In genomic region chr5:180816608-180817534, GRCh38 we compare ENCODE assay signal across 8 cellular contexts. TPM values are rescaled to one million over a fixed set of nuclear protein-coding genes. Genes with fewer than 3 reads are reported as not detected.
DNase-seq lines count a peak whose midpoint lies in the region; ATAC-seq, FAIRE-seq and TF ChIP-seq lines count a peak whose summit lies in the region.

No MANE protein-coding gene starts in this region.

- H3K36me3 Mint-ChIP-seq in chondrocyte (ENCODE audit: low read depth), result no peaks in the 10 kb centered on the region

- TF ChIP-seq CTCF in NB4 (IDR thresholded peaks at IDR 0.05; ENCODE audit: low read depth, low read length) (no peak), chondrocyte (IDR thresholded peaks at IDR 0.05) (no peak)

- no peak overlapping the region for H3K27ac ChIP-seq in neuronal stem cell (replicated peaks; ENCODE audit: low read length)

- peak overlapping the region; percentile 82 for H3K27ac Mint-ChIP-seq in chondrocyte (ENCODE audit: unreplicated experiment)

- H3K4me3 ChIP-seq in NB4 (ENCODE audit: low read depth, low read length) (no peak overlapping the region), neuronal stem cell (ENCODE audit: low read length in 2 of 2) (no peak overlapping the region)

- H3K9me3 Mint-ChIP-seq in chondrocyte (ENCODE audit: low read depth), result no peaks in the 10 kb centered on the region

- peak overlapping the region; percentile 73 for H3K18ac ChIP-seq in neuronal stem cell (ENCODE audit: low read length)

- no peak overlapping the region for H3K4me2 ChIP-seq in neuronal stem cell (ENCODE audit: insufficient read depth, low read length, poor library complexity, severe bottlenecking)

- no peak overlapping the region for H4K8ac ChIP-seq in neuronal stem cell (ENCODE audit: low read depth, low read length)

- H3K4me3 Mint-ChIP-seq in chondrocyte (ENCODE audit: unreplicated experiment), result no peak overlapping the region

- H4K91ac ChIP-seq in neuronal stem cell (ENCODE audit: low read depth, low read length, poor library complexity), result no peak overlapping the region

- no peak overlapping the region for H2BK5ac ChIP-seq in neuronal stem cell (ENCODE audit: low read length)

- no peaks in the 10 kb centered on the region for H3K27me3 ChIP-seq in neuronal stem cell (ENCODE audit: control insufficient read depth in 3 of 3, insufficient read depth in 3 of 3, low read depth in 1 of 3, low read length in 3 of 3)

- no peak overlapping the region for H3K14ac ChIP-seq in neuronal stem cell (ENCODE audit: low read length)

- H2AK5ac ChIP-seq in neuronal stem cell (ENCODE audit: low read depth, low read length), result no peak overlapping the region

- no CpG with 5 or more reads among the region's 13 CpGs for WGBS in neuronal stem cell (ENCODE audit: extremely low coverage in 2 of 2, insufficient read length in 2 of 2, insufficient replicate concordance in 1 of 2), 2 donors

- H3K23ac ChIP-seq in neuronal stem cell (ENCODE audit: low read depth, low read length, poor library complexity), result no peak overlapping the region

- no peaks in the 10 kb centered on the region for H3K79me1 ChIP-seq in neuronal stem cell (ENCODE audit: low read depth, low read length)

- H3K4me1 Mint-ChIP-seq in chondrocyte (ENCODE audit: low read depth), result peaks cover 13% of the 10 kb centered on the region

- H3K36me3 ChIP-seq in neuronal stem cell (replicated peaks in 1 of 2; ENCODE audit: control insufficient read depth in 2 of 2, insufficient read depth in 2 of 2, low read length in 2 of 2), result no peaks in the 10 kb centered on the region

- no peak overlapping the region for H2BK12ac ChIP-seq in neuronal stem cell (ENCODE audit: low read length)

- no peaks in the 10 kb centered on the region for H3K27me3 Mint-ChIP-seq in chondrocyte (ENCODE audit: low read depth)

- TF ChIP-seq POLR2A in GM12891 (IDR thresholded peaks at IDR 0.05; ENCODE audit: low read depth, low read length), result no peak
- TF ChIP-seq POLR2A in NB4 (IDR thresholded peaks at IDR 0.05; ENCODE audit: extremely low read depth, insufficient read length), result no peak

- no peak overlapping the region for H3K4ac ChIP-seq in neuronal stem cell (ENCODE audit: low read length)

- H2AFZ ChIP-seq in neuronal stem cell (ENCODE audit: low read length), result peak overlapping the region; percentile 88

- no peak overlapping the region for H2BK120ac ChIP-seq in neuronal stem cell (ENCODE audit: low read depth, low read length)

- no peaks in the 10 kb centered on the region for H3K9me3 ChIP-seq in neuronal stem cell (replicated peaks in 1 of 2; ENCODE audit: control insufficient read depth in 2 of 2, insufficient read depth in 1 of 2, low read depth in 1 of 2, low read length in 2 of 2)

- no peak overlapping the region for H2BK15ac ChIP-seq in neuronal stem cell (ENCODE audit: low read length)

- DNase-seq in GM12891 (ENCODE audit: insufficient read length, low spot score) (no peak), NB4 (ENCODE audit: low read depth) (peak; percentile 63), chondrocyte (ENCODE audit: low spot score) (peak; percentile 29), neuronal stem cell (ENCODE audit: low spot score) (no peak), DMS153 (lab: John Stamatoyannopoulos, UW) (no peak)

- H3K4me1 ChIP-seq in neuronal stem cell (ENCODE audit: control insufficient read depth in 2 of 2, insufficient read depth in 1 of 2, low read depth in 1 of 2, low read length in 2 of 2), result peaks cover 15 to 20% of the 10 kb centered on the region in 2 donors

- no peak overlapping the region for H3K9ac ChIP-seq in neuronal stem cell (ENCODE audit: low read depth, low read length, poor library complexity)

- peak; percentile 65 for FAIRE-seq in GM12891 (lab: Jason Lieb, UNC)

- ATAC-seq in GM19452 (IDR thresholded peaks at IDR 0.05; ENCODE audit: unreplicated experiment) (no peak), HG02759 (IDR thresholded peaks at IDR 0.05; ENCODE audit: unreplicated experiment) (no peak), GM21423 (IDR thresholded peaks at IDR 0.05; ENCODE audit: unreplicated experiment) (no peak)

TF ChIP-seq in GM12891, 5 proteins besides CTCF, POLR2A, EP300 and RAD21:
- TF ChIP-seq SPI1 (IDR thresholded peaks at IDR 0.05; ENCODE audit: low read depth, low read length), result no peak
- no peak for TF ChIP-seq PAX5 (IDR thresholded peaks at IDR 0.05; ENCODE audit: insufficient read depth, low read length, severe bottlenecking)
- no peak for TF ChIP-seq POLR2AphosphoS5 (IDR thresholded peaks at IDR 0.05; ENCODE audit: low read depth, low read length)
- TF ChIP-seq TAF1 (IDR thresholded peaks at IDR 0.05; ENCODE audit: low read depth, low read length), result no peak
- peak; percentile 76; the same call in 1 of the 2 replicates for TF ChIP-seq POU2F2 (IDR thresholded peaks at IDR 0.05; ENCODE audit: low read depth, low read length)

RNA-seq across cellular contexts. Expression of gene MGAT1, which starts 14.3 kb away (rescaled TPM):
- 67.1 TPM for polyA plus RNA-seq in GM12891 (2012; ENCODE audit: low read depth, missing spikeins)
- 119 to 136 TPM (median 123 TPM) in 3 replicates for total RNA-seq in chondrocyte
- 43.6 TPM for polyA plus RNA-seq in neuronal stem cell (2013, experiment 1 of 2)
- 43.0 TPM for polyA plus RNA-seq in neuronal stem cell (2013, experiment 2 of 2)

RNA-seq across cellular contexts. Expression of gene ZFP62, which starts 44.2 kb away (rescaled TPM):
- polyA plus RNA-seq in GM12891 (2012; ENCODE audit: low read depth, missing spikeins), result 14.6 TPM
- 13.3 to 19.2 TPM (median 13.9 TPM) in 3 replicates for total RNA-seq in chondrocyte
- 36.6 TPM for polyA plus RNA-seq in neuronal stem cell (2013, experiment 1 of 2)
- 36.1 TPM for polyA plus RNA-seq in neuronal stem cell (2013, experiment 2 of 2)

Comparison
In these comparisons a context has a peak if more than half of its experiments do, and no peak if none do; other contexts are left out.
1. DNase-seq: peak in NB4 (single experiment) and chondrocyte (single experiment); none in GM12891 (single experiment), neuronal stem cell (single experiment) and DMS153 (single experiment).